1 cellular context compared by ENCODE assay signal in genomic region chr3:86890997-86891396, GRCh38.
TF ChIP-seq lines count a peak whose summit lies in the region.

No MANE protein-coding gene starts in this region.

TF ChIP-seq in IMR-90, 13 proteins besides CTCF, POLR2A, EP300 and RAD21 (continued from another document):
- TF ChIP-seq MAFK (IDR thresholded peaks at IDR 0.05; ENCODE audit: low read depth, low read length) (no peak), SMC3 (IDR thresholded peaks at IDR 0.05; ENCODE audit: low read depth, low read length) (no peak), ELK1 (IDR thresholded peaks at IDR 0.05; ENCODE audit: borderline replicate concordance, low read depth, low read length) (no peak), MAZ (IDR thresholded peaks at IDR 0.05; ENCODE audit: borderline replicate concordance, low read depth, low read length) (no peak), RCOR1 (IDR thresholded peaks at IDR 0.05; ENCODE audit: insufficient replicate concordance, low read length) (no peak), RFX5 (IDR thresholded peaks at IDR 0.05; ENCODE audit: low read depth, low read length) (no peak)
